Comparison of ENCODE assay signal across 8 cellular contexts in the genomic region with DNA sequence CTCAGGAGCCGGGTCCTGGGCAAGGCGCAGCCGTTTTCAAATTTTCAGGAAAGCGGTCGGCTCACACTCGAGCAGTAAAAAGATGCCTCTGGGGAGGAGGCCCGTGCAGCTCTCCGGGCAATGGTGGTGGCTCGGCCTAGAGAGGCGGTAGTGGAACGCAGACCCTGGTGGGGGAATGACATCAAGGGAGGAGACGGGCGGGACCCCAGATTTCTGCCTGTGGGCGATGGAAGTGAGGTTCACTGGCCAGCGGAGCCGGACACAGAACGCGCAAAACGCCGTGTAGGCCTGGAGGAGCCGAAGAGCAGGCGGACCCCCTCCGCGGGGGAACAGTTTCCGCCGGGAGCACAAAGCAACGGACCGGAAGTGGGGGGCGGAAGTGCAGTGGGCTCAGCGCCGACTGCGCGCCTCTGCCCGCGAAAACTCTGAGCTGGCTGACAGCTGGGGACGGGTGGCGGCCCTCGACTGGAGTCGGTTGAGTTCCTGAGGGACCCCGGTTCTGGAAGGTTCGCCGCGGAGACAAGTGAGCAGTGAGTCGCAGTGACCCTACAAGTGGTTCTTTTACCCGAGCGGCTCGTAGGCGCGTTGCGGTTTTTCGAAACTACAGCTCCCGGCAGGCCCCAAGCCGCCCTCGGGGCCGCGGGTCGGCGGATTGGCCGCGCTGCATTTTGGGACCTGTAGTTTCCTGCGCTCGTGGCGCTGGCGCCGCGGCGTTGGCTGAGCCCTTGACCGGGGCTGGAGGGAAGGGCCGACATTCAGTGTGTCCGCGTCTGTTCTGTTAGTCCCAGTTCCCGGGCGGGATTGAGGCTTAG. TPM values are rescaled to one million over a fixed set of nuclear protein-coding genes. Genes with fewer than 3 reads are reported as not detected.
A peak's percentile ranks its signal among the peaks of the same experiment; 100 is the strongest.
DNase-seq lines count a peak whose midpoint lies in the region; ATAC-seq, FAIRE-seq and TF ChIP-seq lines count a peak whose summit lies in the region.

A gene with protein sequence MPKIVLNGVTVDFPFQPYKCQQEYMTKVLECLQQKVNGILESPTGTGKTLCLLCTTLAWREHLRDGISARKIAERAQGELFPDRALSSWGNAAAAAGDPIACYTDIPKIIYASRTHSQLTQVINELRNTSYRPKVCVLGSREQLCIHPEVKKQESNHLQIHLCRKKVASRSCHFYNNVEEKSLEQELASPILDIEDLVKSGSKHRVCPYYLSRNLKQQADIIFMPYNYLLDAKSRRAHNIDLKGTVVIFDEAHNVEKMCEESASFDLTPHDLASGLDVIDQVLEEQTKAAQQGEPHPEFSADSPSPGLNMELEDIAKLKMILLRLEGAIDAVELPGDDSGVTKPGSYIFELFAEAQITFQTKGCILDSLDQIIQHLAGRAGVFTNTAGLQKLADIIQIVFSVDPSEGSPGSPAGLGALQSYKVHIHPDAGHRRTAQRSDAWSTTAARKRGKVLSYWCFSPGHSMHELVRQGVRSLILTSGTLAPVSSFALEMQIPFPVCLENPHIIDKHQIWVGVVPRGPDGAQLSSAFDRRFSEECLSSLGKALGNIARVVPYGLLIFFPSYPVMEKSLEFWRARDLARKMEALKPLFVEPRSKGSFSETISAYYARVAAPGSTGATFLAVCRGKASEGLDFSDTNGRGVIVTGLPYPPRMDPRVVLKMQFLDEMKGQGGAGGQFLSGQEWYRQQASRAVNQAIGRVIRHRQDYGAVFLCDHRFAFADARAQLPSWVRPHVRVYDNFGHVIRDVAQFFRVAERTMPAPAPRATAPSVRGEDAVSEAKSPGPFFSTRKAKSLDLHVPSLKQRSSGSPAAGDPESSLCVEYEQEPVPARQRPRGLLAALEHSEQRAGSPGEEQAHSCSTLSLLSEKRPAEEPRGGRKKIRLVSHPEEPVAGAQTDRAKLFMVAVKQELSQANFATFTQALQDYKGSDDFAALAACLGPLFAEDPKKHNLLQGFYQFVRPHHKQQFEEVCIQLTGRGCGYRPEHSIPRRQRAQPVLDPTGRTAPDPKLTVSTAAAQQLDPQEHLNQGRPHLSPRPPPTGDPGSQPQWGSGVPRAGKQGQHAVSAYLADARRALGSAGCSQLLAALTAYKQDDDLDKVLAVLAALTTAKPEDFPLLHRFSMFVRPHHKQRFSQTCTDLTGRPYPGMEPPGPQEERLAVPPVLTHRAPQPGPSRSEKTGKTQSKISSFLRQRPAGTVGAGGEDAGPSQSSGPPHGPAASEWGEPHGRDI (N-terminal part only) (plus strand): TSS at position 376 of the 812 bp plus-strand sequence. CDS start 1,091 bp downstream, outside the sequence.

- peak within 1 kb of the TSS; percentile 84 for H2BK5ac ChIP-seq in H1 (ENCODE audit: low read depth, low read length)

- H3K36me3 ChIP-seq in H1 (ENCODE audit: control insufficient read depth in 2 of 4, insufficient read depth in 4 of 4, low read length in 3 of 4): peaks cover 0 to 11% (median 3%) of the 10 kb centered on the region in 4 experiments; a peak in 4 of 8 replicates

- peaks cover 17% of the 10 kb centered on the region for H3K4me1 Mint-ChIP-seq in memory B cell

- peaks cover 4% of the 10 kb centered on the region for H3K27me3 Mint-ChIP-seq in memory B cell

- H3K4me2 ChIP-seq in H1 (ENCODE audit: insufficient read depth in 1 of 2, low read depth in 2 of 2, low read length in 2 of 2): peak within 1 kb of the TSS; percentile 76 to 81

- peak; percentile 89 for ATAC-seq in memory B cell (ENCODE audit: low read depth)

- no peak for TF ChIP-seq RAD21 in H1 (IDR thresholded peaks at IDR 0.05 in 1 of 2, conservative IDR thresholded peaks at IDR 0.05 in 1 of 2; ENCODE audit: low read depth in 2 of 2, low read length in 2 of 2)

- POLR2A ChIA-PET in H1 (lab: Charles Lee; ENCODE audit: partially characterized antibody): interaction anchor here (0.5 to 1.9 kb wide), 22 partner anchors 10 to 393 kb away, joined by 3 to 15 read pairs (median 4); a partner anchor contains a TSS

- no peaks in the 10 kb centered on the region for H3K27me3 ChIP-seq in H1 (replicated peaks in 1 of 4; ENCODE audit: control insufficient read depth in 3 of 4, extremely low read depth in 1 of 4, insufficient read depth in 3 of 4, low read length in 3 of 4)

- peak within 1 kb of the TSS; percentile 90 for H3K4me3 Mint-ChIP-seq in memory B cell

- no peaks in the 10 kb centered on the region for H3K9me3 ChIP-seq in H1 (ENCODE audit: insufficient read depth in 2 of 2, low read depth in 1 of 2, low read length in 1 of 2)

- H3K9me3 Mint-ChIP-seq in memory B cell: no peaks in the 10 kb centered on the region

- CTCF ChIA-PET in H1 (lab: Charles Lee; ENCODE audit: partially characterized antibody): interaction anchor here (1.0 to 1.3 kb wide), 4 partner anchors 12 to 113 kb away, joined by 3 to 4 read pairs (median 3); no protein-coding TSS in a partner anchor

- H2AFZ ChIP-seq in H1 (ENCODE audit: low read length): peak within 1 kb of the TSS; percentile 74; the same call in 1 of the 2 replicates

- H2AK5ac ChIP-seq in H1 (ENCODE audit: low read depth, low read length): peak within 1 kb of the TSS; percentile 67; the same call in 1 of the 2 replicates

- H3K4me1 ChIP-seq in H1 (replicated peaks in 1 of 4; ENCODE audit: control insufficient read depth in 3 of 4, insufficient read depth in 4 of 4, low read length in 3 of 4): peaks cover 0 to 16% (median 14%) of the 10 kb centered on the region in 4 experiments; a peak in 6 of 7 replicates

- peak within 1 kb of the TSS; percentile 46 for H3K4ac ChIP-seq in H1 (replicated peaks; ENCODE audit: insufficient read length, low read depth, low read length)

- DNase-seq in COLO668 (lab: John Stamatoyannopoulos, UW; ENCODE audit: unreplicated experiment) (peak; percentile 95), GM20000 (ENCODE audit: low spot score) (peak; percentile 97), HT-29 (ENCODE audit: low spot score) (peak; percentile 98), NOMO-1 treated with DMSO at 0.1 percent for 48 hours (lab: John Stamatoyannopoulos, UW; ENCODE audit: unreplicated experiment) (peak; percentile 85), H1 (ENCODE audit: low read depth in 1 of 2, low spot score in 2 of 2) (peak in 1 of 2 experiments; percentile 96), memory B cell (ENCODE audit: low spot score in 2 of 2) (peak; percentile 87 to 98)
- DNase-seq in activated CD8-positive, alpha-beta memory T cell treated with anti-CD3 and anti-CD28 coated beads for 4 hours (ENCODE audit: low read depth in 2 of 2): peak; percentile 75 to 82
- DNase-seq in stimulated activated CD8-positive, alpha-beta memory T cell treated with anti-CD3 and anti-CD28 coated beads, Interleukin-12 subunit alpha, Interleukin-12 subunit beta, amount 100 ng/mL, for 24 hours (ENCODE audit: extremely low read depth): peak; percentile 66

- no peaks in the 10 kb centered on the region; the same call in 1 of the 2 replicates for H3K79me1 ChIP-seq in H1 (ENCODE audit: low read depth, low read length)

- H3K23ac ChIP-seq in H1 (ENCODE audit: insufficient read length): no peak within 1 kb of the TSS

- H2BK120ac ChIP-seq in H1 (replicated peaks; ENCODE audit: low read depth, low read length): no peak within 1 kb of the TSS

- peak within 1 kb of the TSS in 3 of 4 experiments; percentile 56 to 62 (median 57); a peak in 6 of 7 replicates for H3K9ac ChIP-seq in H1 (replicated peaks in 1 of 4; ENCODE audit: extremely low read depth in 1 of 4, low read depth in 3 of 4, low read length in 3 of 4)

- H3K4me3 ChIP-seq in H1 (ENCODE audit: extremely low read depth in 1 of 4, insufficient read depth in 2 of 4, low read depth in 3 of 4, low read length in 4 of 4): peak within 1 kb of the TSS; percentile 75 to 96 (median 84)

- H3K14ac ChIP-seq in H1 (ENCODE audit: insufficient read length): no peak within 1 kb of the TSS

- WGBS in H1 (ENCODE audit: extremely low coverage in 1 of 2, insufficient coverage in 1 of 2, insufficient read length in 1 of 2, insufficient replicate concordance in 2 of 2, low coverage in 1 of 2, low lambda C conversion rate in 2 of 2, missing lambda C conversion rate in 1 of 2), 2 experiments: 11% methylated on average over 64 of the region's 73 CpGs; no CpG with 5 or more reads in 1 of the 2 experiments

- peak within 1 kb of the TSS; percentile 74 for H3K27ac Mint-ChIP-seq in memory B cell

- FAIRE-seq in H1 (lab: Jason Lieb, UNC): no peak

- H4K91ac ChIP-seq in H1 (replicated peaks; ENCODE audit: insufficient read length, low read length): peak within 1 kb of the TSS; percentile 84

- TF ChIP-seq CTCF in GM20000 (IDR thresholded peaks at IDR 0.05; ENCODE audit: extremely low read depth, missing control alignments) (no peak), H1 (IDR thresholded peaks at IDR 0.05; ENCODE audit: control extremely low read depth in 1 of 3, insufficient read depth in 1 of 3, low read depth in 1 of 3, low read length in 3 of 3) (peak in 1 of 3 experiments; percentile 12; a peak in 1 of 4 replicates)

- 0 out of 2 replicates have a peak within 1 kb of the TSS, but pooled peaks have one; percentile 53 for H2BK15ac ChIP-seq in H1 (ENCODE audit: low read length)

- peak within 1 kb of the TSS; percentile 96 for H4K8ac ChIP-seq in H1 (ENCODE audit: extremely low read depth, insufficient read depth, low read length)

- no peak for TF ChIP-seq EP300 in H1 (IDR thresholded peaks at IDR 0.05; ENCODE audit: borderline replicate concordance in 1 of 2, low read depth in 2 of 2, low read length in 2 of 2)

- peaks cover 0 to 9% of the 10 kb centered on the region in 2 experiments; a peak in 1 of 4 replicates for H3K79me2 ChIP-seq in H1 (ENCODE audit: control insufficient read depth in 1 of 2, insufficient read depth in 2 of 2, low read length in 2 of 2)

- H2BK20ac ChIP-seq in H1 (ENCODE audit: low read length): no peak within 1 kb of the TSS

- peaks cover 3% of the 10 kb centered on the region for H3K36me3 Mint-ChIP-seq in memory B cell

- peak within 1 kb of the TSS; percentile 39 for H3K56ac ChIP-seq in H1 (replicated peaks; ENCODE audit: insufficient read length, low read depth, low read length)

- peak in 1 of 2 experiments; percentile 47; a peak in 2 of 3 replicates for TF ChIP-seq POLR2A in H1 (IDR thresholded peaks at IDR 0.05; ENCODE audit: control extremely low read depth in 1 of 2, low read depth in 2 of 2, low read length in 2 of 2)

- H4K5ac ChIP-seq in H1 (ENCODE audit: insufficient read length, low read depth, low read length): peak within 1 kb of the TSS; percentile 96

- H3K18ac ChIP-seq in H1 (ENCODE audit: extremely low read depth, low read length): no peak within 1 kb of the TSS; the same call in 1 of the 2 replicates

- peaks cover 11% of the 10 kb centered on the region for H3K23me2 ChIP-seq in H1 (ENCODE audit: low read depth, low read length)

- H4K20me1 ChIP-seq in H1 (replicated peaks in 1 of 2; ENCODE audit: control insufficient read depth in 1 of 2, insufficient read depth in 2 of 2, low read length in 2 of 2): peaks cover 2 to 3% of the 10 kb centered on the region in 2 experiments

- peak within 1 kb of the TSS; percentile 27; the same call in 1 of the 2 replicates for H2BK12ac ChIP-seq in H1 (ENCODE audit: low read depth, low read length)

- no peak within 1 kb of the TSS; the same call in 1 of the 2 replicates for H3K27ac ChIP-seq in H1 (ENCODE audit: low read depth, low read length)

RNA-seq across cellular contexts. Expression of the gene that starts here (rescaled TPM):
- total RNA-seq in HT-29 (2014; rRNA removed; shearing (Covaris generic)): 43.0 and 55.1 TPM in 2 replicates
- 37.1 and 37.8 TPM in 2 replicates for total RNA-seq in H1 (2021; fragmentation: NEBNext Ultra II Directional; extraction: Animal tissue kit (Norgen Biotek cat#: 25700))
- polyA plus RNA-seq in H1 (2011; rRNA removed): 16.2 and 24.3 TPM in 2 replicates
- polyA plus RNA-seq in H1 (2011; cell fraction: cytosol; rRNA removed): 19.7 TPM
- 181 TPM for polyA plus RNA-seq in H1 (2011; cell fraction: nucleus; rRNA removed)
- 17.9 to 26.4 TPM (median 23.9 TPM) in 4 replicates for polyA plus RNA-seq in H1 (2012, experiment 1 of 2)
- 18.4 TPM for polyA plus RNA-seq in H1 (2012, experiment 2 of 2)
- polyA plus RNA-seq in H1 (2013, experiment 1 of 2): 14.4 TPM
- 12.9 TPM for polyA plus RNA-seq in H1 (2013, experiment 2 of 2)
- 46.2 and 51.7 TPM in 2 replicates for polyA minus RNA-seq in H1 (2011; rRNA and poly(A)+ RNA removed)
- 23.6 TPM for polyA minus RNA-seq in H1 (2011; cell fraction: cytosol; rRNA and poly(A)+ RNA removed)
- 47.6 TPM for polyA minus RNA-seq in H1 (2011; cell fraction: nucleus; rRNA and poly(A)+ RNA removed)
